9 cellular contexts compared by ENCODE assay signal in the genomic region with DNA sequence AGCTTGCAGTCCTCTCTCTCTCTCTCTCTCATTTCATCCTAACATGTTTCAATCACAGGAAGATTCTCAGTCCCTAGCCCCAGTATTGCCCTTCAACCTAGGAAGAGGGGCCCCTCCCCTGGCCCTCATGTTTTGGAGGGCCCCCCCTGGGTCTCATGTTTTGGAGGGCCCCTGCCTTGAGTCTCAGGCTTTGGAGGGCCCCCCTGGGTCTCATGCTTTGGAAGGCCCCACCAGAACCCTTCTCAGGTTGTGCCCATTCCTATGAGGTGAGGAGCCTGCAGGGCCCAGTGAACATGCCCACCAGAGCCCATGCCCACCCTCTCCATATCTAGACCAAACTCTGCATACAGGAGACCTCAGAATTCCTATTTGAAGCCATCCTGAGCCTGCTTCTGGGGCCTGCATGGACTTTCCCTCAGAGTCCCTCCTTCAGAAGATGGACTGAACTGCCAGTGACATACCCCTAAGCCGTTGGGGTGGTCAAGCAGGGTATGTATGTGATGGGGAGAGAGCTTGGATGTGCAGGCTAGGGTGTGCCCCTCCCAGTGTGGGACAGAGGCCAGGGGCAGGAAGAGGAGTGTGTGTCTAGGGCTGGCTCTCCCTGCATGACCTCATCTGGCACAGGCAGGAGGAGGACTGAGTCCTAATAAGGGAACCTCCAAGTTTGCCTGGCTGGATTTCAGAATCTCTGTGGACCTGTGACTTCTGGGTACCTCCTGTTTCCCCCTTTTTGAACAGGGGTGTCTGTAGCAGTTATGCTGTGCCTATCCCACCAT. TPM values are rescaled to one million over a fixed set of nuclear protein-coding genes. Genes with fewer than 3 reads are reported as not detected.
A peak's percentile ranks its signal among the peaks of the same experiment; 100 is the strongest.
DNase-seq lines count a peak whose midpoint lies in the region; ATAC-seq and TF ChIP-seq lines count a peak whose summit lies in the region.
"Had no signal": no experiment of that assay in that cellular context is flagged by ENCODE, and none has a peak within 500 bp of the region (broad histone marks: within the 10 kb centered on the region; RNA-seq: fewer than 3 reads in every experiment).

No MANE protein-coding gene starts in this region.

- H3K4me3 ChIP-seq in epithelial cell of esophagus (ENCODE audit: low read length) (no peak overlapping the region), lung (no peak overlapping the region), upper lobe of left lung (no peak overlapping the region)

- H3K4me1 ChIP-seq in lung (ENCODE audit: control insufficient read depth in 2 of 2, insufficient read depth in 2 of 2, low read length in 2 of 2) = peaks cover 1 to 3% of the 10 kb centered on the region in 2 donors
- peaks cover 0 to 12% (median 8%) of the 10 kb centered on the region in 4 donors for H3K4me1 ChIP-seq in upper lobe of left lung

- no peaks in the 10 kb centered on the region for H3K36me3 ChIP-seq in lung (ENCODE audit: control insufficient read depth in 2 of 2, insufficient read depth in 2 of 2, low read length in 2 of 2)
- no peaks in the 10 kb centered on the region for H3K36me3 ChIP-seq in upper lobe of left lung

- H3K27ac ChIP-seq in lung (ENCODE audit: low read depth in 1 of 2, low read length in 1 of 2) (peak overlapping the region in 1 of 2 donors; percentile 47), upper lobe of left lung (peak overlapping the region in 3 of 4 donors; percentile 2 to 56 (median 34))

- H3K9me3 ChIP-seq in lung (ENCODE audit: control insufficient read depth in 2 of 2, insufficient read depth in 1 of 2, low read length in 1 of 2) (no peaks in the 10 kb centered on the region), upper lobe of left lung (no peaks in the 10 kb centered on the region)

- in situ Hi-C loops in G401 (cut with HindIII; ENCODE audit: low sequenced_read_pairs) = no loop called here

- no peak for TF ChIP-seq CTCF in epithelial cell of esophagus (IDR thresholded peaks at IDR 0.05; ENCODE audit: insufficient read depth, low read depth, low read length, missing control alignments)
- no peak for TF ChIP-seq CTCF in lung (IDR thresholded peaks at IDR 0.05; ENCODE audit: control extremely low read depth, extremely low read depth)
- TF ChIP-seq CTCF in upper lobe of left lung (IDR thresholded peaks at IDR 0.05) = no peak

- ATAC-seq in lung (ENCODE audit: insufficient read depth, low FRiP score) (peak; percentile 41), upper lobe of left lung (ENCODE audit: low FRiP score in 2 of 2) (peak; percentile 80 to 97)

- DNase-seq in NCI-H226 = peak; percentile 58
- DNase-seq in epithelial cell of esophagus (ENCODE audit: low read depth) = peak; percentile 74
- DNase-seq in lung (ENCODE audit: low spot score) = peak; percentile 48
- peak in 1 of 2 donors; percentile 56 for DNase-seq in upper lobe of left lung
- DNase-seq in T-helper 9 cell = no peak
- no peak for DNase-seq in stimulated activated CD4-positive, alpha-beta T cell treated with anti-CD3 and anti-CD28 coated beads, Interleukin-4, amount 100 ng/mL, for 24 hours
- DNase-seq in G401 (ENCODE audit: low spot score) = no peak
- DNase-seq: foreskin melanocyte, NCI-H1105 had no signal

- no peak for TF ChIP-seq EP300 in upper lobe of left lung (IDR thresholded peaks at IDR 0.05)

- TF ChIP-seq POLR2A in upper lobe of left lung (IDR thresholded peaks at IDR 0.05) = no peak

- WGBS in lung, 2 donors = 70 to 76% methylated on average over 1 of the region's 1 CpG
- WGBS in upper lobe of left lung, 2 donors = 50 to 67% methylated on average over 1 of the region's 1 CpG

- H3K27me3 ChIP-seq in lung (ENCODE audit: control insufficient read depth, insufficient read depth) = no peaks in the 10 kb centered on the region
- no peaks in the 10 kb centered on the region for H3K27me3 ChIP-seq in upper lobe of left lung

RNA-seq across cellular contexts. Expression of a gene that starts 8.1 kb away (rescaled TPM):
- total RNA-seq in lung (100 to 1,000 TPM in 1 of 2 donors, 10 to 100 TPM in 1; 96.2 to 121 TPM), upper lobe of left lung (100 to 1,000 TPM in 3 of 6 donors, 10 to 100 TPM in 3; 54.5 to 137 (median 98.8) TPM)
- polyA plus RNA-seq in lung = 100 to 1,000 TPM in 1 of 2 donors, 10 to 100 TPM in 1; 94.5 to 109 TPM
- total RNA-seq in G401 (2014; rRNA removed; shearing (Covaris generic)) = 181 and 192 TPM in 2 replicates

RNA-seq across cellular contexts. Expression of a gene that starts 33.2 kb away (rescaled TPM):
- total RNA-seq in lung = 10 to 100 TPM in 1 of 2 donors, 1 to 10 TPM in 1; 4.6 to 31.2 TPM
- polyA plus RNA-seq in lung = 10 to 100 TPM; 27.6 to 64.1 TPM
- 10 to 100 TPM; 28.0 to 56.6 (median 35.6) TPM for total RNA-seq in upper lobe of left lung
- 33.8 and 49.2 TPM in 2 replicates for total RNA-seq in G401 (2014; rRNA removed; shearing (Covaris generic))

Comparison
In these comparisons a context has a peak if more than half of its experiments do, and no peak if none do; other contexts are left out.
1. DNase-seq: peak in NCI-H226 (single experiment), epithelial cell of esophagus (single experiment) and lung (single experiment); none in T-helper 9 cell (single experiment), stimulated activated CD4-positive, alpha-beta T cell treated with anti-CD3 and anti-CD28 coated beads, Interleukin-4, amount 100 ng/mL, for 24 hours (single experiment) and G401 (single experiment).